Comparison of ENCODE assay signal across 1 cellular context in the genomic region with DNA sequence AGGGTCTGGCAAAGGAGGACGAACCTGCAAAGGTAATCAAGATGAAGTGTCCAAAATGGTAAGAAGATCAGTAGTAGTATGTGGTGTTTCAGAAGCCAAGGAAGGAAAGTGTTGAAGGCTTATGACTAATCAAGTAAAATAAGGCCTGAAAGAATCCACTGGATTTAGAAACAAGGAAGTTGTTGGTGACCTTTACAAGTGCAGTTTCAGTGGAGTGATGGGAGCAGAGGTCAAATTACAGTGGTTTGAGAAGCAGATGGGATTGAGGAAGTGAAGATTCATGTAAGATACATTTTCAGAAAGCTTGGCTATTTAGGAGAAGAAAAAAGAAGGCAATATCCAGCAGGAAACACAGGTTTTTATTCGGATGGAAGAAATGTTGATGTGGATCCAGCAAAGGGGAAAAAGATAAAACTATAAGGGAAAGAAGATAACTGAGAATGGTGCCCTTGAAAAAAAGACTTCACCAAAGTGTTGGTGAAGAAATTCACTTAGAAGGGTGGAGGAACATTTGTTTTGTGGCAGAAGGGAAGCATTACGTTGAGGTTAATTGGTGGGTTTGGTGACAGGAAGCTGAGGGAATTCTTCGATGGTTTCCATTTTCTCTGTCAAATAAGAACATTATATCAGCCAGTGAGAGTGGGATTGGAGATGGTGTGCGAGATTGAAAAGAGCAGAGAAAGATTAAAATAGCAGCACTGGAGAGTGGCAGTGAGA.
TF ChIP-seq lines count a peak whose summit lies in the region.

No MANE protein-coding gene starts in this region.

TF ChIP-seq in K562, 482 proteins besides CTCF, POLR2A, EP300 and RAD21 (continued from another document and continues in another):
- TF ChIP-seq, protein P1, sequence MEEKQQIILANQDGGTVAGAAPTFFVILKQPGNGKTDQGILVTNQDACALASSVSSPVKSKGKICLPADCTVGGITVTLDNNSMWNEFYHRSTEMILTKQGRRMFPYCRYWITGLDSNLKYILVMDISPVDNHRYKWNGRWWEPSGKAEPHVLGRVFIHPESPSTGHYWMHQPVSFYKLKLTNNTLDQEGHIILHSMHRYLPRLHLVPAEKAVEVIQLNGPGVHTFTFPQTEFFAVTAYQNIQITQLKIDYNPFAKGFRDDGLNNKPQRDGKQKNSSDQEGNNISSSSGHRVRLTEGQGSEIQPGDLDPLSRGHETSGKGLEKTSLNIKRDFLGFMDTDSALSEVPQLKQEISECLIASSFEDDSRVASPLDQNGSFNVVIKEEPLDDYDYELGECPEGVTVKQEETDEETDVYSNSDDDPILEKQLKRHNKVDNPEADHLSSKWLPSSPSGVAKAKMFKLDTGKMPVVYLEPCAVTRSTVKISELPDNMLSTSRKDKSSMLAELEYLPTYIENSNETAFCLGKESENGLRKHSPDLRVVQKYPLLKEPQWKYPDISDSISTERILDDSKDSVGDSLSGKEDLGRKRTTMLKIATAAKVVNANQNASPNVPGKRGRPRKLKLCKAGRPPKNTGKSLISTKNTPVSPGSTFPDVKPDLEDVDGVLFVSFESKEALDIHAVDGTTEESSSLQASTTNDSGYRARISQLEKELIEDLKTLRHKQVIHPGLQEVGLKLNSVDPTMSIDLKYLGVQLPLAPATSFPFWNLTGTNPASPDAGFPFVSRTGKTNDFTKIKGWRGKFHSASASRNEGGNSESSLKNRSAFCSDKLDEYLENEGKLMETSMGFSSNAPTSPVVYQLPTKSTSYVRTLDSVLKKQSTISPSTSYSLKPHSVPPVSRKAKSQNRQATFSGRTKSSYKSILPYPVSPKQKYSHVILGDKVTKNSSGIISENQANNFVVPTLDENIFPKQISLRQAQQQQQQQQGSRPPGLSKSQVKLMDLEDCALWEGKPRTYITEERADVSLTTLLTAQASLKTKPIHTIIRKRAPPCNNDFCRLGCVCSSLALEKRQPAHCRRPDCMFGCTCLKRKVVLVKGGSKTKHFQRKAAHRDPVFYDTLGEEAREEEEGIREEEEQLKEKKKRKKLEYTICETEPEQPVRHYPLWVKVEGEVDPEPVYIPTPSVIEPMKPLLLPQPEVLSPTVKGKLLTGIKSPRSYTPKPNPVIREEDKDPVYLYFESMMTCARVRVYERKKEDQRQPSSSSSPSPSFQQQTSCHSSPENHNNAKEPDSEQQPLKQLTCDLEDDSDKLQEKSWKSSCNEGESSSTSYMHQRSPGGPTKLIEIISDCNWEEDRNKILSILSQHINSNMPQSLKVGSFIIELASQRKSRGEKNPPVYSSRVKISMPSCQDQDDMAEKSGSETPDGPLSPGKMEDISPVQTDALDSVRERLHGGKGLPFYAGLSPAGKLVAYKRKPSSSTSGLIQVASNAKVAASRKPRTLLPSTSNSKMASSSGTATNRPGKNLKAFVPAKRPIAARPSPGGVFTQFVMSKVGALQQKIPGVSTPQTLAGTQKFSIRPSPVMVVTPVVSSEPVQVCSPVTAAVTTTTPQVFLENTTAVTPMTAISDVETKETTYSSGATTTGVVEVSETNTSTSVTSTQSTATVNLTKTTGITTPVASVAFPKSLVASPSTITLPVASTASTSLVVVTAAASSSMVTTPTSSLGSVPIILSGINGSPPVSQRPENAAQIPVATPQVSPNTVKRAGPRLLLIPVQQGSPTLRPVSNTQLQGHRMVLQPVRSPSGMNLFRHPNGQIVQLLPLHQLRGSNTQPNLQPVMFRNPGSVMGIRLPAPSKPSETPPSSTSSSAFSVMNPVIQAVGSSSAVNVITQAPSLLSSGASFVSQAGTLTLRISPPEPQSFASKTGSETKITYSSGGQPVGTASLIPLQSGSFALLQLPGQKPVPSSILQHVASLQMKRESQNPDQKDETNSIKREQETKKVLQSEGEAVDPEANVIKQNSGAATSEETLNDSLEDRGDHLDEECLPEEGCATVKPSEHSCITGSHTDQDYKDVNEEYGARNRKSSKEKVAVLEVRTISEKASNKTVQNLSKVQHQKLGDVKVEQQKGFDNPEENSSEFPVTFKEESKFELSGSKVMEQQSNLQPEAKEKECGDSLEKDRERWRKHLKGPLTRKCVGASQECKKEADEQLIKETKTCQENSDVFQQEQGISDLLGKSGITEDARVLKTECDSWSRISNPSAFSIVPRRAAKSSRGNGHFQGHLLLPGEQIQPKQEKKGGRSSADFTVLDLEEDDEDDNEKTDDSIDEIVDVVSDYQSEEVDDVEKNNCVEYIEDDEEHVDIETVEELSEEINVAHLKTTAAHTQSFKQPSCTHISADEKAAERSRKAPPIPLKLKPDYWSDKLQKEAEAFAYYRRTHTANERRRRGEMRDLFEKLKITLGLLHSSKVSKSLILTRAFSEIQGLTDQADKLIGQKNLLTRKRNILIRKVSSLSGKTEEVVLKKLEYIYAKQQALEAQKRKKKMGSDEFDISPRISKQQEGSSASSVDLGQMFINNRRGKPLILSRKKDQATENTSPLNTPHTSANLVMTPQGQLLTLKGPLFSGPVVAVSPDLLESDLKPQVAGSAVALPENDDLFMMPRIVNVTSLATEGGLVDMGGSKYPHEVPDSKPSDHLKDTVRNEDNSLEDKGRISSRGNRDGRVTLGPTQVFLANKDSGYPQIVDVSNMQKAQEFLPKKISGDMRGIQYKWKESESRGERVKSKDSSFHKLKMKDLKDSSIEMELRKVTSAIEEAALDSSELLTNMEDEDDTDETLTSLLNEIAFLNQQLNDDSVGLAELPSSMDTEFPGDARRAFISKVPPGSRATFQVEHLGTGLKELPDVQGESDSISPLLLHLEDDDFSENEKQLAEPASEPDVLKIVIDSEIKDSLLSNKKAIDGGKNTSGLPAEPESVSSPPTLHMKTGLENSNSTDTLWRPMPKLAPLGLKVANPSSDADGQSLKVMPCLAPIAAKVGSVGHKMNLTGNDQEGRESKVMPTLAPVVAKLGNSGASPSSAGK (IDR thresholded peaks at IDR 0.05), result no peak
- TF ChIP-seq GTF2F1 (IDR thresholded peaks at IDR 0.05; ENCODE audit: low read depth, low read length) (no peak), RHOXF2B (CRISPR knock-in tag; conservative IDR thresholded peaks at IDR 0.05) (no peak), SP1 (CRISPR knock-in tag; IDR thresholded peaks at IDR 0.05) (no peak), GATA2 (CRISPR knock-in tag; IDR thresholded peaks at IDR 0.05) (peak; percentile 11; the same call in 1 of the 2 replicates), SMARCE1 (IDR thresholded peaks at IDR 0.05) (peak; percentile 69; the same call in 1 of the 2 replicates), TAF9B (IDR thresholded peaks at IDR 0.05; ENCODE audit: partially characterized antibody) (no peak), SRSF1 (IDR thresholded peaks at IDR 0.05; ENCODE audit: low read depth, low read length) (no peak), DACH1 (IDR thresholded peaks at IDR 0.05; ENCODE audit: partially characterized antibody) (no peak), ZNF75A (CRISPR knock-in tag; IDR thresholded peaks at IDR 0.05) (no peak), U2AF2 (optimal IDR thresholded peaks at IDR 0.05; ENCODE audit: low read depth, low read length) (no peak), ZNF212 (CRISPR knock-in tag; IDR thresholded peaks at IDR 0.05) (no peak), ZBTB8A (IDR thresholded peaks at IDR 0.05; ENCODE audit: partially characterized antibody) (no peak), ETV1 (tag; conservative IDR thresholded peaks at IDR 0.05; ENCODE audit: low read depth) (no peak), CEBPB (tag; IDR thresholded peaks at IDR 0.05) (no peak), ZNF24 (IDR thresholded peaks at IDR 0.05) (no peak), PRPF4 (IDR thresholded peaks at IDR 0.05; ENCODE audit: insufficient read depth, low read depth, low read length, poor library complexity, severe bottlenecking) (no peak), EZH2 (IDR thresholded peaks at IDR 0.05; ENCODE audit: borderline replicate concordance, low read depth, low read length) (no peak), SPI1 (IDR thresholded peaks at IDR 0.05; ENCODE audit: borderline replicate concordance, low read depth, low read length) (peak; percentile 96), LCOR (CRISPR knock-in tag; IDR thresholded peaks at IDR 0.05) (0 out of 2 replicates have a peak, but pooled peaks have one; percentile 36), NR2C1 (IDR thresholded peaks at IDR 0.05) (peak; percentile 86), NR2C1 (tag; IDR thresholded peaks at IDR 0.05) (peak; percentile 90), NFATC3 (IDR thresholded peaks at IDR 0.05) (no peak), XRCC3 (IDR thresholded peaks at IDR 0.05) (no peak), CHD2 (IDR thresholded peaks at IDR 0.05; ENCODE audit: low read depth, low read length) (no peak), CBFA2T2 (conservative IDR thresholded peaks at IDR 0.05) (no peak), TAL1 (IDR thresholded peaks at IDR 0.05) (no peak; the same call in 1 of the 2 replicates), TCF3 (CRISPR knock-in tag; IDR thresholded peaks at IDR 0.05) (peak; percentile 27), ZC3H4 (CRISPR knock-in tag; IDR thresholded peaks at IDR 0.05; ENCODE audit: borderline replicate concordance) (no peak), MYNN (IDR thresholded peaks at IDR 0.05) (no peak), MYNN (CRISPR knock-in tag; IDR thresholded peaks at IDR 0.05) (no peak), CBX8 (IDR thresholded peaks at IDR 0.05; ENCODE audit: borderline replicate concordance, extremely low read depth, low read depth, low read length, poor library complexity, severe bottlenecking) (no peak), BRD4 (IDR thresholded peaks at IDR 0.05) (no peak)
- TF ChIP-seq, protein P2, sequence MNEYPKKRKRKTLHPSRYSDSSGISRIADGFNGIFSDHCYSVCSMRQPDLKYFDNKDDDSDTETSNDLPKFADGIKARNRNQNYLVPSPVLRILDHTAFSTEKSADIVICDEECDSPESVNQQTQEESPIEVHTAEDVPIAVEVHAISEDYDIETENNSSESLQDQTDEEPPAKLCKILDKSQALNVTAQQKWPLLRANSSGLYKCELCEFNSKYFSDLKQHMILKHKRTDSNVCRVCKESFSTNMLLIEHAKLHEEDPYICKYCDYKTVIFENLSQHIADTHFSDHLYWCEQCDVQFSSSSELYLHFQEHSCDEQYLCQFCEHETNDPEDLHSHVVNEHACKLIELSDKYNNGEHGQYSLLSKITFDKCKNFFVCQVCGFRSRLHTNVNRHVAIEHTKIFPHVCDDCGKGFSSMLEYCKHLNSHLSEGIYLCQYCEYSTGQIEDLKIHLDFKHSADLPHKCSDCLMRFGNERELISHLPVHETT (CRISPR knock-in tag; conservative IDR thresholded peaks at IDR 0.05 in 1 of 2, IDR thresholded peaks at IDR 0.05 in 1 of 2), result 0 out of 4 replicates have a peak, but pooled peaks of 1 of the 2 experiments have one; percentile 41
- TF ChIP-seq, protein P3, sequence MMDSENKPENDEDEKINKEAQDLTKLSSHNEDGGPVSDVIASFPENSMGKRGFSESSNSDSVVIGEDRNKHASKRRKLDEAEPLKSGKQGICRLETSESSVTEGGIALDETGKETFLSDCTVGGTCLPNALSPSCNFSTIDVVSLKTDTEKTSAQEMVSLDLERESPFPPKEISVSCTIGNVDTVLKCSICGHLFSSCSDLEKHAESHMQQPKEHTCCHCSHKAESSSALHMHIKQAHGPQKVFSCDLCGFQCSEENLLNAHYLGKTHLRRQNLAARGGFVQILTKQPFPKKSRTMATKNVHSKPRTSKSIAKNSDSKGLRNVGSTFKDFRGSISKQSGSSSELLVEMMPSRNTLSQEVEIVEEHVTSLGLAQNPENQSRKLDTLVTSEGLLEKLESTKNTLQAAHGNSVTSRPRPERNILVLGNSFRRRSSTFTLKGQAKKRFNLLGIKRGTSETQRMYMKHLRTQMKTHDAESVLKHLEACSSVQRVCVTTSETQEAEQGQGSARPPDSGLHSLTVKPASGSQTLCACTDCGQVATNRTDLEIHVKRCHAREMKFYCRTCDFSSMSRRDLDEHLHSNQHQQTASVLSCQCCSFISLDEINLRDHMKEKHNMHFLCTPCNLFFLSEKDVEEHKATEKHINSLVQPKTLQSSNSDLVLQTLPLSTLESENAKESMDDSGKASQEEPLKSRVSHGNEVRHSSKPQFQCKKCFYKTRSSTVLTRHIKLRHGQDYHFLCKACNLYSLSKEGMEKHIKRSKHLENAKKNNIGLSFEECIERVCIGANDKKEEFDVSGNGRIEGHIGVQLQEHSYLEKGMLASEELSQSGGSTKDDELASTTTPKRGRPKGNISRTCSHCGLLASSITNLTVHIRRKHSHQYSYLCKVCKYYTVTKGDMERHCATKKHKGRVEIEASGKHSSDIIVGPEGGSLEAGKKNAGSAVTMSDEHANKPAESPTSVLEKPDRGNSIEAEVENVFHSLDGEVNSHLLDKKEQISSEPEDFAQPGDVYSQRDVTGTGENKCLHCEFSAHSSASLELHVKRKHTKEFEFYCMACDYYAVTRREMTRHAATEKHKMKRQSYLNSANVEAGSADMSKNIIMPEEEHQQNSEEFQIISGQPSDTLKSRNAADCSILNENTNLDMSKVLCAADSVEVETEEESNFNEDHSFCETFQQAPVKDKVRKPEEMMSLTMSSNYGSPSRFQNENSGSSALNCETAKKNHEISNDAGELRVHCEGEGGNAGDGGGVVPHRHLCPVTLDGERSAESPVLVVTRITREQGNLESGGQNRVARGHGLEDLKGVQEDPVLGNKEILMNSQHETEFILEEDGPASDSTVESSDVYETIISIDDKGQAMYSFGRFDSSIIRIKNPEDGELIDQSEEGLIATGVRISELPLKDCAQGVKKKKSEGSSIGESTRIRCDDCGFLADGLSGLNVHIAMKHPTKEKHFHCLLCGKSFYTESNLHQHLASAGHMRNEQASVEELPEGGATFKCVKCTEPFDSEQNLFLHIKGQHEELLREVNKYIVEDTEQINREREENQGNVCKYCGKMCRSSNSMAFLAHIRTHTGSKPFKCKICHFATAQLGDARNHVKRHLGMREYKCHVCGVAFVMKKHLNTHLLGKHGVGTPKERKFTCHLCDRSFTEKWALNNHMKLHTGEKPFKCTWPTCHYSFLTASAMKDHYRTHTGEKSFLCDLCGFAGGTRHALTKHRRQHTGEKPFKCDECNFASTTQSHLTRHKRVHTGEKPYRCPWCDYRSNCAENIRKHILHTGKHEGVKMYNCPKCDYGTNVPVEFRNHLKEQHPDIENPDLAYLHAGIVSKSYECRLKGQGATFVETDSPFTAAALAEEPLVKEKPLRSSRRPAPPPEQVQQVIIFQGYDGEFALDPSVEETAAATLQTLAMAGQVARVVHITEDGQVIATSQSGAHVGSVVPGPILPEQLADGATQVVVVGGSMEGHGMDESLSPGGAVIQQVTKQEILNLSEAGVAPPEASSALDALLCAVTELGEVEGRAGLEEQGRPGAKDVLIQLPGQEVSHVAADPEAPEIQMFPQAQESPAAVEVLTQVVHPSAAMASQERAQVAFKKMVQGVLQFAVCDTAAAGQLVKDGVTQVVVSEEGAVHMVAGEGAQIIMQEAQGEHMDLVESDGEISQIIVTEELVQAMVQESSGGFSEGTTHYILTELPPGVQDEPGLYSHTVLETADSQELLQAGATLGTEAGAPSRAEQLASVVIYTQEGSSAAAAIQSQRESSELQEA (IDR thresholded peaks at IDR 0.05; ENCODE audit: low read depth), result no peak
- TF ChIP-seq, protein P4, sequence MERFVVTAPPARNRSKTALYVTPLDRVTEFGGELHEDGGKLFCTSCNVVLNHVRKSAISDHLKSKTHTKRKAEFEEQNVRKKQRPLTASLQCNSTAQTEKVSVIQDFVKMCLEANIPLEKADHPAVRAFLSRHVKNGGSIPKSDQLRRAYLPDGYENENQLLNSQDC (CRISPR knock-in tag; IDR thresholded peaks at IDR 0.05), result no peak
- TF ChIP-seq, protein P5, sequence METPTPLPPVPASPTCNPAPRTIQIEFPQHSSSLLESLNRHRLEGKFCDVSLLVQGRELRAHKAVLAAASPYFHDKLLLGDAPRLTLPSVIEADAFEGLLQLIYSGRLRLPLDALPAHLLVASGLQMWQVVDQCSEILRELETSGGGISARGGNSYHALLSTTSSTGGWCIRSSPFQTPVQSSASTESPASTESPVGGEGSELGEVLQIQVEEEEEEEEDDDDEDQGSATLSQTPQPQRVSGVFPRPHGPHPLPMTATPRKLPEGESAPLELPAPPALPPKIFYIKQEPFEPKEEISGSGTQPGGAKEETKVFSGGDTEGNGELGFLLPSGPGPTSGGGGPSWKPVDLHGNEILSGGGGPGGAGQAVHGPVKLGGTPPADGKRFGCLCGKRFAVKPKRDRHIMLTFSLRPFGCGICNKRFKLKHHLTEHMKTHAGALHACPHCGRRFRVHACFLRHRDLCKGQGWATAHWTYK (CRISPR knock-in tag; IDR thresholded peaks at IDR 0.05), result no peak
